ENCODE assay signal across 7 cellular contexts in genomic region chr2:60426341-60426740, GRCh38.
"Had no signal": no experiment of that assay in that cellular context is flagged by ENCODE, and none has a peak within 500 bp of the region (broad histone marks: within the 10 kb centered on the region; RNA-seq: fewer than 3 reads in every experiment).

No MANE protein-coding gene starts in this region.

- H3K27ac ChIP-seq: HL-60, KMS-11 had no signal

- ATAC-seq: HepG2 had no signal

- FAIRE-seq: HepG2, HTR-8/SVneo had no signal

- H3K4me2 ChIP-seq: KMS-11 had no signal

- H3K9ac ChIP-seq: KMS-11 had no signal

- DNase-seq: IMR-90, KBM-7, KG1 had no signal
